ENCODE assay signal across 28 cellular contexts in genomic region chr7:50476953-50477625, GRCh38.
"Had no signal": no experiment of that assay in that cellular context is flagged by ENCODE, and none has a peak within 500 bp of the region (broad histone marks: within the 10 kb centered on the region; RNA-seq: fewer than 3 reads in every experiment).

No MANE protein-coding gene starts in this region.

- DNase-seq: dermis blood vessel endothelial cell; effector memory CD4-positive, alpha-beta T cell; esophagus squamous epithelium; foreskin melanocyte; glutamatergic neuron; heart right ventricle; hypothalamus; immature natural killer cell; left ventricle myocardium superior; lower lobe of right lung; mucosa of descending colon; naive B cell; nephron progenitor cell; nucleus accumbens; psoas muscle; right cardiac atrium; spleen; stimulated activated CD4-positive, alpha-beta T cell treated with anti-CD3 and anti-CD28 coated beads, Interleukin-4, amount 100 ng/mL, for 4 hours; stimulated activated naive CD8-positive, alpha-beta T cell treated with anti-CD3 and anti-CD28 coated beads, Interleukin-15, Interleukin-2, amounts not matched to agents 100 U/mL and 50 U/mL, for 24 hours; substantia nigra had no signal

- H3K36me3 ChIP-seq: esophagus squamous epithelium, heart right ventricle, lower lobe of right lung, spleen, thoracic aorta, tibial nerve had no signal

- H3K4me1 Mint-ChIP-seq: immature natural killer cell; mesothelial cell of epicardium; nephron progenitor cell; stimulated activated memory B cell treated with anti-CD40 and anti-IgM and Interleukin-4, amounts not matched to agents 10 μg/mL and 1 μg/mL and 100 μg/mL, for 72 hours had no signal

- ATAC-seq: heart right ventricle; left ventricle myocardium superior; lower lobe of right lung; mucosa of descending colon; psoas muscle; right cardiac atrium; stimulated activated memory B cell treated with anti-CD40 and anti-IgM and Interleukin-4, amounts not matched to agents 10 μg/mL and 1 μg/mL and 100 μg/mL, for 72 hours; stimulated activated naive CD8-positive, alpha-beta T cell treated with anti-CD3 and anti-CD28 coated beads, Interleukin-15, Interleukin-2, amounts not matched to agents 100 U/mL and 50 U/mL, for 24 hours had no signal

- H3K27me3 ChIP-seq: esophagus squamous epithelium, heart right ventricle, spleen, tibial nerve had no signal

- H3K9me3 ChIP-seq: esophagus squamous epithelium, heart right ventricle, lower lobe of right lung, mucosa of descending colon, psoas muscle, spleen, thoracic aorta, tibial nerve had no signal

- H3K36me3 Mint-ChIP-seq: immature natural killer cell; mesothelial cell of epicardium; naive B cell; stimulated activated memory B cell treated with anti-CD40 and anti-IgM and Interleukin-4, amounts not matched to agents 10 μg/mL and 1 μg/mL and 100 μg/mL, for 72 hours had no signal

- H3K4me3 Mint-ChIP-seq: immature natural killer cell; mesothelial cell of epicardium; naive B cell; nephron progenitor cell; stimulated activated memory B cell treated with anti-CD40 and anti-IgM and Interleukin-4, amounts not matched to agents 10 μg/mL and 1 μg/mL and 100 μg/mL, for 72 hours had no signal

- FAIRE-seq: endothelial cell of umbilical vein, keratinocyte had no signal

- H3K4me3 ChIP-seq: coronary artery, esophagus squamous epithelium, heart right ventricle, lower lobe of right lung, mucosa of descending colon, psoas muscle, skin epidermis, spleen, thoracic aorta, tibial nerve had no signal

- H3K9me3 Mint-ChIP-seq: immature natural killer cell; mesothelial cell of epicardium; naive B cell; nephron progenitor cell; stimulated activated memory B cell treated with anti-CD40 and anti-IgM and Interleukin-4, amounts not matched to agents 10 μg/mL and 1 μg/mL and 100 μg/mL, for 72 hours had no signal

- H3K27ac ChIP-seq: coronary artery, esophagus squamous epithelium, heart right ventricle, lower lobe of right lung, psoas muscle, skin epidermis, spleen, thoracic aorta, tibial nerve had no signal

- H3K27ac Mint-ChIP-seq: immature natural killer cell; mesothelial cell of epicardium; nephron progenitor cell; stimulated activated memory B cell treated with anti-CD40 and anti-IgM and Interleukin-4, amounts not matched to agents 10 μg/mL and 1 μg/mL and 100 μg/mL, for 72 hours had no signal

- H3K4me1 ChIP-seq: heart right ventricle, lower lobe of right lung, tibial nerve had no signal
